1 cellular context compared by ENCODE assay signal in the genomic region with DNA sequence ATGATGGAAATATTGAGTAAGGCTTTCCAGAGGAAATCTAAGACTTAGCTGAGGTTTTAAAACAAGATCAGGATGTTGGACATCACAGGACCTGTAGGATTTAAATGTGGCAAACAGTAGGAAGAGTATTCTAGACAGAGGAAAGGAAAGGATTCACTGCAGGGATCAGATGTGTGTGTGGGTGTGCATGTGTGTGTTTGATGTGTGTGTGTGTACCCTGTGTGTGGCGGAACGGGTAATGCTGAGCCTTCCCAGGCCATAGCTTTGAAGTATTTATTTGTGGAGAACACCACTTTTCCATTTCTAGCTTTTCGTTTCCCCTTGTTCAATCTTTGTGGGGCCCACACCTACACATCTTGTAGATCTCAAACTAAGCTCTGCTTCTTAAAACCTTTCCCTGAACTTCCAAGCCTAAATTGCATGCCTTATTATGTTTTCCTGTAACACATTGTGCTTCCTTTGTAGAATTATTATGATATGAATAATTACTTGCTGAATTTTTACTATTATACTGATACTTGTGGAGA.
TF ChIP-seq lines count a peak whose summit lies in the region.

No MANE protein-coding gene starts in this region.

TF ChIP-seq in HEK293, 187 proteins besides CTCF, POLR2A, EP300 and RAD21 (continued from another document):
- TF ChIP-seq KLF1 (tag by site-specific recombination; IDR thresholded peaks at IDR 0.05) (no peak), ZNF701 (tag by site-specific recombination; IDR thresholded peaks at IDR 0.05) (no peak), EGR2 (tag by site-specific recombination; IDR thresholded peaks at IDR 0.05; ENCODE audit: low read depth) (0 out of 2 replicates have a peak, but pooled peaks have one; percentile 38), ZBTB8A (tag by site-specific recombination; IDR thresholded peaks at IDR 0.05) (no peak), ZFHX2 (tag by site-specific recombination; conservative IDR thresholded peaks at IDR 0.05) (peak; percentile 63), ZNF843 (tag by site-specific recombination; IDR thresholded peaks at IDR 0.05) (no peak), ZNF555 (tag by site-specific recombination; conservative IDR thresholded peaks at IDR 0.05) (no peak), ZNF394 (tag by site-specific recombination; IDR thresholded peaks at IDR 0.05; ENCODE audit: borderline replicate concordance) (no peak), ZFP3 (tag by site-specific recombination; IDR thresholded peaks at IDR 0.05; ENCODE audit: low read depth) (no peak), ZFP69B (tag by site-specific recombination; IDR thresholded peaks at IDR 0.05) (0 out of 2 replicates have a peak, but pooled peaks have one; percentile 83)
- TF ChIP-seq, protein P1, sequence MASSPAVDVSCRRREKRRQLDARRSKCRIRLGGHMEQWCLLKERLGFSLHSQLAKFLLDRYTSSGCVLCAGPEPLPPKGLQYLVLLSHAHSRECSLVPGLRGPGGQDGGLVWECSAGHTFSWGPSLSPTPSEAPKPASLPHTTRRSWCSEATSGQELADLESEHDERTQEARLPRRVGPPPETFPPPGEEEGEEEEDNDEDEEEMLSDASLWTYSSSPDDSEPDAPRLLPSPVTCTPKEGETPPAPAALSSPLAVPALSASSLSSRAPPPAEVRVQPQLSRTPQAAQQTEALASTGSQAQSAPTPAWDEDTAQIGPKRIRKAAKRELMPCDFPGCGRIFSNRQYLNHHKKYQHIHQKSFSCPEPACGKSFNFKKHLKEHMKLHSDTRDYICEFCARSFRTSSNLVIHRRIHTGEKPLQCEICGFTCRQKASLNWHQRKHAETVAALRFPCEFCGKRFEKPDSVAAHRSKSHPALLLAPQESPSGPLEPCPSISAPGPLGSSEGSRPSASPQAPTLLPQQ (tag by site-specific recombination; IDR thresholded peaks at IDR 0.05), result peak; percentile 76
